Comparison of ENCODE assay signal across 21 cellular contexts in genomic region chr3:196220991-196221390, GRCh38. TPM values are rescaled to one million over a fixed set of nuclear protein-coding genes. Genes with fewer than 3 reads are reported as not detected.
"Had no signal": no experiment of that assay in that cellular context is flagged by ENCODE, and none has a peak within 500 bp of the region (broad histone marks: within the 10 kb centered on the region; RNA-seq: fewer than 3 reads in every experiment).

No MANE protein-coding gene starts in this region.

- H3K4me3 ChIP-seq: coronary artery, pancreas had no signal

- DNase-seq: activated B cell treated with CpG ODN at 0.5 μM for 24 hours; activated CD4-positive, alpha-beta memory T cell treated with anti-CD3 and anti-CD28 coated beads for 36 hours; activated CD4-positive, alpha-beta T cell treated with anti-CD3 and anti-CD28 coated beads for 4 hours; activated naive CD4-positive, alpha-beta T cell; activated naive CD8-positive, alpha-beta T cell treated with anti-CD3 and anti-CD28 coated beads, Interleukin-2, amount 10 ng/mL, durations not matched to agents 7 days and 5 days; activated T-cell treated with anti-CD3 and anti-CD28 coated beads, Interleukin-2, amount 50 U/mL, for 1 hour; central memory CD4-positive, alpha-beta T cell; erythroblast; foreskin melanocyte; glutamatergic neuron; hippocampal formation; left cardiac atrium; naive thymus-derived CD8-positive, alpha-beta T cell; pancreas; retina; stimulated activated CD8-positive, alpha-beta memory T cell treated with anti-CD3 and anti-CD28 coated beads, Interleukin-4, amount 100 ng/mL, for 48 hours; stimulated activated naive CD4-positive, alpha-beta T cell had no signal

- H3K27ac ChIP-seq: pancreas had no signal

- H3K27me3 ChIP-seq: pancreas had no signal

- ATAC-seq: activated T-helper 17 cell treated with anti-CD3 and anti-CD28 coated beads, Interleukin-2, amount 50 U/mL, for 72 hours; naive thymus-derived CD8-positive, alpha-beta T cell had no signal

- H3K9me3 ChIP-seq: pancreas had no signal

- H3K36me3 ChIP-seq: pancreas had no signal

RNA-seq across cellular contexts. Expression of gene SLC51A, which starts 4.7 kb away (rescaled TPM):
- total RNA-seq: activated B cell treated with CpG ODN at 0.5 μM for 24 hours; activated CD4-positive, alpha-beta memory T cell treated with anti-CD3 and anti-CD28 coated beads for 36 hours; activated naive CD8-positive, alpha-beta T cell treated with anti-CD3 and anti-CD28 coated beads, Interleukin-2, amount 10 ng/mL, durations not matched to agents 7 days and 5 days; activated T-helper 17 cell treated with anti-CD3 and anti-CD28 coated beads, Interleukin-2, amount 50 U/mL, for 72 hours; lower leg skin; naive thymus-derived CD8-positive, alpha-beta T cell; ureter had no signal

RNA-seq across cellular contexts. Expression of gene ZDHHC19, which starts 9.8 kb away (rescaled TPM):
- total RNA-seq: activated naive CD8-positive, alpha-beta T cell treated with anti-CD3 and anti-CD28 coated beads, Interleukin-2, amount 10 ng/mL, durations not matched to agents 7 days and 5 days; activated T-helper 17 cell treated with anti-CD3 and anti-CD28 coated beads, Interleukin-2, amount 50 U/mL, for 72 hours; left cardiac atrium; lower leg skin; naive thymus-derived CD8-positive, alpha-beta T cell; ureter had no signal
